1 cellular context compared by ENCODE assay signal in the genomic region with DNA sequence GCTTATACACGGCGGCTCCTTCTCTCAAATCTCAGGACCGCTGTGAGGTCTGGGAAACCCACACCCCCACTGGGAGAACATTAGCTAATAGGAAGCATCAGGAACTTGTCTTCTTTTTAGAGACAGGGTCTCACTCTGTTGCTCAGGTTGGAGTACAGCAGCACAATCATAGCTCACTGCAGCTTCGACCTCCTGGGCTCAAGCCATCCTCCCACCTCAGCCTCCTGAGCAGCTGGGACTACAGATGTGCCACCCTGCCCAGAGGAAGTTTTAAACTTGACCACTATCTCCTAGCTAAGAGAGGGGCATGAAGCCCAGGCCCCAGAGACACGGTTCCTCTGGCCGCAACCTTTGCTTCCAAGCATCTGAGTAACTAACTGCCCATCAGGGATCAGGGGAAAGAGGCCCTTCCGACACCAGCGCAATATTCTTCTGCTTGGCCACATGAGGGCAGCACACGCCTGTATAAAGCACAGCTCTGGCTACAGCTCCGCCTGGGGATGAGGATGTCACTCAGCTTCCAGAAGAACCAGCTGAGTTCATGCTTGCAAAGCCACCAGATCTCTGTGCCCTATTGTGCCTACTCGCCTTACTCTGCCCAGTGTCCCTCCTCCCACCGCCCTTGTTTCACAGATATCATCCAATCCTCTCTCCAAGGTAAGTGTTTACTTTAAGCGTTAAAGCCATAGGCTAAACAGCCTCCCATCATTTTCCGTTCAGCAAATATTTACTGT.
TF ChIP-seq lines count a peak whose summit lies in the region.

No MANE protein-coding gene starts in this region.

TF ChIP-seq in GM23338, 12 proteins besides CTCF, POLR2A, EP300 and RAD21 (continued from another document):
- no peak for TF ChIP-seq ZNF462 (CRISPR knock-in tag; IDR thresholded peaks at IDR 0.05)
TF ChIP-seq in GM23338: peak in this region for 0.
